ENCODE assay signal across 1 cellular context in genomic region chr2:241258505-241259160, GRCh38.
TF ChIP-seq lines count a peak whose summit lies in the region.

No MANE protein-coding gene starts in this region.

TF ChIP-seq in GM23338, 12 proteins besides CTCF, POLR2A, EP300 and RAD21:
- no peak for TF ChIP-seq STAT1 (IDR thresholded peaks at IDR 0.05; ENCODE audit: unreplicated experiment)
- TF ChIP-seq ZNF462 (CRISPR knock-in tag; IDR thresholded peaks at IDR 0.05): no peak
- no peak for TF ChIP-seq EZH2 (IDR thresholded peaks at IDR 0.05; ENCODE audit: low read depth, unreplicated experiment)
- TF ChIP-seq CREB1 (CRISPR knock-in tag; IDR thresholded peaks at IDR 0.05; ENCODE audit: low read depth): no peak
- no peak for TF ChIP-seq ZNF114 (CRISPR knock-in tag; IDR thresholded peaks at IDR 0.05)
- no peak for TF ChIP-seq EZH2phosphoT487 (IDR thresholded peaks at IDR 0.05; ENCODE audit: unreplicated experiment)
- no peak for TF ChIP-seq REST (IDR thresholded peaks at IDR 0.05; ENCODE audit: unreplicated experiment)
